Comparison of ENCODE assay signal across 10 cellular contexts in the genomic region with DNA sequence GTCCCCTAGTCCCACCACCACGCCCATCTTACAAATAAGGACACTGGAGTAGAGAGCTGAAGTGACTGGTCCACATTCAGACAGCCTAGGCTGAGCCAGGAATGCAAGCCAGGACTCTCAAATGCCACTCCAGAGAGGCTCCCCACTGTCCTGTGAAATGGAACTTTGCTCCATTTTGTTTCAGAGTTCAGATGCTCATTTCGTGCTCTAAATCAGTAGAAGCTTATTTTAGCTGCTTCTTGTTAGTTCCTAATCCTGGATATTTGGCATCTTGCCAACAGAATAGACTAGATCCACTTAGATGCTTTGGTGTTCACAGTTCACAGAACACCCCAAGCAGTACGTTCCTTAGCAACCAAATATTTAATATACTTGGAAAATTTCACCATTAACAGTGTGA. TPM values are rescaled to one million over a fixed set of nuclear protein-coding genes. Genes with fewer than 3 reads are reported as not detected.
DNase-seq lines count a peak whose midpoint lies in the region; ATAC-seq, FAIRE-seq and TF ChIP-seq lines count a peak whose summit lies in the region.
"Had no signal": no experiment of that assay in that cellular context is flagged by ENCODE, and none has a peak within 500 bp of the region (broad histone marks: within the 10 kb centered on the region; RNA-seq: fewer than 3 reads in every experiment).

No MANE protein-coding gene starts in this region.

- no peak for TF ChIP-seq CTCF in IMR-90 (conservative IDR thresholded peaks at IDR 0.05; ENCODE audit: low read depth, low read length)

- no peak overlapping the region for H3K56ac ChIP-seq in IMR-90 (ENCODE audit: extremely low read depth, insufficient read depth, low read length)

- CTCF ChIA-PET in IMR-90 (lab: Yijun Ruan, JAX) = no interaction called here

- no peak overlapping the region for H3K18ac ChIP-seq in IMR-90 (ENCODE audit: low read depth, low read length)

- H3K9me1 ChIP-seq in IMR-90 (ENCODE audit: insufficient read depth, low read length) = no peaks in the 10 kb centered on the region

- in situ Hi-C loops in IMR-90 (cut with MboI; ENCODE audit: low sequenced_read_pairs) = no loop called here

- FAIRE-seq in small intestine (lab: Jason Lieb, UNC) (no peak), GM19239 (lab: Jason Lieb, UNC) (no peak)

- WGBS in IMR-90 (ENCODE audit: extremely low coverage in 2 of 2, insufficient read length in 1 of 2), 2 experiments = 30% methylated on average over 1 of the region's 3 CpGs; no CpG with 5 or more reads in 1 of the 2 experiments
- WGBS in small intestine, 3 donors = 61 to 72% (median 70%) methylated on average over 3 of the region's 3 CpGs

- no peak overlapping the region for H3K27ac ChIP-seq in IMR-90 (ENCODE audit: insufficient read depth, low read length)
- H3K27ac ChIP-seq in small intestine (ENCODE audit: low read depth in 1 of 2, low read length in 1 of 2) = peak overlapping the region in 1 of 2 donors; percentile 36
- H3K27ac ChIP-seq: SK-N-MC had no signal

- no peak overlapping the region for H4K91ac ChIP-seq in IMR-90 (ENCODE audit: insufficient read depth, low read depth, low read length)

- no peak overlapping the region for H2BK20ac ChIP-seq in IMR-90 (ENCODE audit: low read depth, low read length)

- H4K5ac ChIP-seq in IMR-90 (ENCODE audit: low read depth, low read length) = no peak overlapping the region

- H4K8ac ChIP-seq in IMR-90 (ENCODE audit: low read depth in 2 of 2, low read length in 2 of 2) = no peak overlapping the region

- H2AK9ac ChIP-seq in IMR-90 (replicated peaks; ENCODE audit: low read depth, low read length, poor library complexity) = no peak overlapping the region

- DNase-seq in IMR-90 (peak; percentile 8), amniotic epithelial cell (ENCODE audit: low read depth) (peak; percentile 29), left cardiac atrium (no peak), small intestine (peak; percentile 8), SHP77 (lab: John Stamatoyannopoulos, UW) (no peak), GM19239 (ENCODE audit: insufficient read length, low spot score) (no peak), DMS114 treated with DMSO at 0.1 percent for 48 hours (lab: John Stamatoyannopoulos, UW; ENCODE audit: unreplicated experiment) (no peak)
- DNase-seq: stomach had no signal

- no peaks in the 10 kb centered on the region for H4K20me1 ChIP-seq in IMR-90 (ENCODE audit: insufficient read depth, low read length)

- no peak overlapping the region for H2BK5ac ChIP-seq in IMR-90 (ENCODE audit: low read depth, low read length, poor library complexity, severe bottlenecking)

- no TSS peak for BruUV-seq in IMR-90 (replicated peaks; lab: Mats Ljungman, UMichigan)

- H3K4me2 ChIP-seq in IMR-90 (ENCODE audit: low read depth, low read length) = no peak overlapping the region

- no peak overlapping the region for H3K4me3 ChIP-seq in IMR-90 (ENCODE audit: insufficient read depth, low read depth, low read length)
- no peak overlapping the region for H3K4me3 ChIP-seq in small intestine (ENCODE audit: low read depth in 1 of 2, low read length in 2 of 2)
- H3K4me3 ChIP-seq: SK-N-MC, skin epidermis, stomach had no signal

- H2AFZ ChIP-seq in IMR-90 (replicated peaks; ENCODE audit: low read length, poor library complexity) = no peak overlapping the region

- no peaks in the 10 kb centered on the region for H3K79me1 ChIP-seq in IMR-90 (ENCODE audit: low read depth in 1 of 2, low read length in 2 of 2)

- no peak overlapping the region for H2AK5ac ChIP-seq in IMR-90 (ENCODE audit: low read depth, low read length)

- H3K9me3 ChIP-seq in IMR-90 (ENCODE audit: control insufficient read depth, insufficient read depth, low read length) (no peaks in the 10 kb centered on the region), small intestine (ENCODE audit: control insufficient read depth, low read depth) (no peaks in the 10 kb centered on the region)
- H3K9me3 ChIP-seq: stomach had no signal

- H3K14ac ChIP-seq in IMR-90 (replicated peaks; ENCODE audit: low read depth, low read length) = no peak overlapping the region

- peaks cover 14% of the 10 kb centered on the region for H3K36me3 ChIP-seq in IMR-90 (ENCODE audit: control insufficient read depth, insufficient read depth, low read length)
- peaks cover 6 to 7% of the 10 kb centered on the region in 2 donors for H3K36me3 ChIP-seq in small intestine (ENCODE audit: control insufficient read depth in 2 of 2, insufficient read depth in 2 of 2, low read length in 2 of 2)

- POLR2A ChIA-PET in IMR-90 (lab: Charles Lee; ENCODE audit: unreplicated experiment) = interaction anchor here (0.6 kb wide), 1 partner anchor 27 kb away, joined by 6 read pairs; no protein-coding TSS in a partner anchor

- H3K4ac ChIP-seq in IMR-90 (ENCODE audit: low read depth, low read length) = no peak overlapping the region

- TF ChIP-seq POLR2A in IMR-90 (IDR thresholded peaks at IDR 0.05; ENCODE audit: low read depth, low read length) = no peak

- no peak overlapping the region for H3K9ac ChIP-seq in IMR-90 (ENCODE audit: low read depth, low read length)

- dilution Hi-C loops in IMR-90 (cut with HindIII; ENCODE audit: low sequenced_read_pairs, unreplicated experiment) = no loop called here

- no peak overlapping the region for H2BK120ac ChIP-seq in IMR-90 (ENCODE audit: low read depth, low read length)

- ATAC-seq in IMR-90 (ENCODE audit: low read depth) (no peak; the same call in 1 of the 2 replicates), left cardiac atrium (peak; percentile 73 to 81)

- intact Hi-C loops in IMR-90 (cut with micrococcal nuclease) (no loop called here), left cardiac atrium (cut with DNase I) (no loop called here)

- H3K4me1 ChIP-seq in IMR-90 (ENCODE audit: control insufficient read depth, insufficient read depth, low read length) (no peaks in the 10 kb centered on the region), small intestine (ENCODE audit: control insufficient read depth in 2 of 2, insufficient read depth in 1 of 2, low read depth in 1 of 2, low read length in 1 of 2) (no peaks in the 10 kb centered on the region)

- H3K27me3 ChIP-seq in IMR-90 (ENCODE audit: control insufficient read depth, insufficient read depth, low read length) = no peaks in the 10 kb centered on the region
- no peaks in the 10 kb centered on the region for H3K27me3 ChIP-seq in small intestine (ENCODE audit: control insufficient read depth in 2 of 2, insufficient read depth in 2 of 2, low read length in 2 of 2)
- H3K27me3 ChIP-seq: stomach had no signal

- no peak overlapping the region for H2BK15ac ChIP-seq in IMR-90 (ENCODE audit: low read depth, low read length)

- H3K23ac ChIP-seq in IMR-90 (ENCODE audit: low read depth, low read length) = no peak overlapping the region

- TF ChIP-seq RAD21 in IMR-90 (IDR thresholded peaks at IDR 0.05; ENCODE audit: low read length) = no peak

TF ChIP-seq in IMR-90, 13 proteins besides CTCF, POLR2A, EP300 and RAD21:
- TF ChIP-seq CEBPB (IDR thresholded peaks at IDR 0.05; ENCODE audit: low read depth, low read length) = no peak
- TF ChIP-seq FOS (IDR thresholded peaks at IDR 0.05; ENCODE audit: low read depth, low read length) = no peak
- no peak for TF ChIP-seq RFX5 (IDR thresholded peaks at IDR 0.05; ENCODE audit: low read depth, low read length)
- TF ChIP-seq CHD1 (IDR thresholded peaks at IDR 0.05; ENCODE audit: low read depth, low read length) = no peak
- no peak for TF ChIP-seq RCOR1 (IDR thresholded peaks at IDR 0.05; ENCODE audit: insufficient replicate concordance, low read length)
- no peak for TF ChIP-seq NFE2L2 (IDR thresholded peaks at IDR 0.05; ENCODE audit: low read depth, low read length)
- no peak for TF ChIP-seq ELK1 (IDR thresholded peaks at IDR 0.05; ENCODE audit: borderline replicate concordance, low read depth, low read length)
- TF ChIP-seq BHLHE40 (IDR thresholded peaks at IDR 0.05; ENCODE audit: low read depth, low read length) = no peak

RNA-seq across cellular contexts. Expression of gene MMP21, which starts 7.4 kb away (rescaled TPM):
- total RNA-seq in IMR-90 (2012; rRNA removed) (not detected in 2 replicates), left cardiac atrium (under 1 TPM; 0.34 to 0.38 TPM)
- polyA plus RNA-seq in IMR-90 (2012; rRNA removed) (not detected in 2 replicates), small intestine (under 1 TPM in 1 of 3 donors, not detected in 2; 0.07 TPM)
- 0.03 TPM in 1 of 2 replicates, not detected in the other for polyA plus RNA-seq in IMR-90 (2012; cell fraction: cytosol; rRNA removed)
- polyA plus RNA-seq in IMR-90 (2012; cell fraction: nucleus; rRNA removed; ENCODE audit: low replicate concordance) = 0.08 and 0.17 TPM in 2 replicates
- polyA plus RNA-seq: stomach had no signal

RNA-seq across cellular contexts. Expression of gene EDRF1, which starts 48.7 kb away (rescaled TPM):
- total RNA-seq in IMR-90 (2012; rRNA removed) (24.9 and 28.1 TPM in 2 replicates), left cardiac atrium (10 to 100 TPM; 11.7 to 12.7 TPM)
- polyA plus RNA-seq in IMR-90 (2012; rRNA removed) (14.1 and 17.0 TPM in 2 replicates), small intestine (10 to 100 TPM in 1 of 3 donors, 1 to 10 TPM in 2; 8.6 to 13.2 (median 9.2) TPM)
- 2.8 and 3.3 TPM in 2 replicates for polyA plus RNA-seq in IMR-90 (2012; cell fraction: cytosol; rRNA removed)
- polyA plus RNA-seq in IMR-90 (2012; cell fraction: nucleus; rRNA removed; ENCODE audit: low replicate concordance) = 16.1 and 66.2 TPM in 2 replicates

RNA-seq across cellular contexts. Expression of gene UROS, which starts 54.8 kb away (rescaled TPM):
- 56.5 and 63.6 TPM in 2 replicates for total RNA-seq in IMR-90 (2012; rRNA removed)
- 48.7 and 50.4 TPM in 2 replicates for polyA plus RNA-seq in IMR-90 (2012; rRNA removed)
- polyA plus RNA-seq in IMR-90 (2012; cell fraction: cytosol; rRNA removed) = 46.6 and 47.3 TPM in 2 replicates
- 48.8 and 50.3 TPM in 2 replicates for polyA plus RNA-seq in IMR-90 (2012; cell fraction: nucleus; rRNA removed; ENCODE audit: low replicate concordance)
- 10 to 100 TPM; 59.5 to 68.5 TPM for total RNA-seq in left cardiac atrium
- polyA plus RNA-seq in small intestine = 10 to 100 TPM; 32.5 to 51.9 (median 34.2) TPM

RNA-seq across cellular contexts. Expression of gene BCCIP, which starts 55.1 kb away (rescaled TPM):
- total RNA-seq in IMR-90 (2012; rRNA removed) (31.9 and 65.8 TPM in 2 replicates), left cardiac atrium (10 to 100 TPM; 34.8 to 51.1 TPM)
- polyA plus RNA-seq in IMR-90 (2012; rRNA removed) (42.4 and 49.2 TPM in 2 replicates), small intestine (10 to 100 TPM; 46.7 to 64.9 (median 58.4) TPM)
- polyA plus RNA-seq in IMR-90 (2012; cell fraction: cytosol; rRNA removed) = 5.4 and 9.3 TPM in 2 replicates
- polyA plus RNA-seq in IMR-90 (2012; cell fraction: nucleus; rRNA removed; ENCODE audit: low replicate concordance) = 3.4 and 15.5 TPM in 2 replicates

Comparison
In these comparisons a context has a peak if more than half of its experiments do, and no peak if none do; other contexts are left out.
1. DNase-seq: peak in IMR-90 (single experiment), amniotic epithelial cell (single experiment) and small intestine (single experiment); none in left cardiac atrium (single experiment), SHP77 (0 of 2), GM19239 (single experiment) and DMS114 treated with DMSO at 0.1 percent for 48 hours (single experiment).